20 cellular contexts compared by ENCODE assay signal in the genomic region with DNA sequence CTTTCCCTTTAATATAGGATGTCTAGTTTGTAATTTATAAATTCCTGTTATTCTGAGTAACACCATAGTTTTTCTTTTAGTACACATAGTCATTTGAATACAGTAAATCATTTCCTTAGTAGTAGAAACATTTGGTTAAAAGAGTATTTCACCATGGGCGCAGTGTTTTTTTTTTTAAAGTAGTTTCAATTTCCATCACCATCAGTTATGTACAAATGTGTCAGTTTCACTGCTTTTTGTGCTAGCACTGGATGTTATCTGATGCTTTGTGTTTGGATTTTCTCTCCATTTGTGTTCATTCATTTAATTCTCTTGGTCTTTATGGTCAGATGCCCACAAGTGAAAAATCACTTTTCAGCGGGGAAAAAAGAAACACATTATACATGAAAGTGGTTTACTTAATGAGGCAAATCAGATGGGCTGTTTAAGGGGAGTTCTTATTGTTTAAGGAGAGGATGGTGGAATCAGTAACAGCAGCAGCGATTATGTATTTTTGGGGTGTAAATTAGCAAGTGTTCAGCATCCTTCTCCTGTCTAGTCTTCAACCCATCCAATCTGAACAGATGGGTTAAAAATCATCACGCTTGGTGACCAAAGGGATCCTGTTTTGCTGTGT. TPM values are rescaled to one million over a fixed set of nuclear protein-coding genes. Genes with fewer than 3 reads are reported as not detected.
A peak's percentile ranks its signal among the peaks of the same experiment; 100 is the strongest.
DNase-seq lines count a peak whose midpoint lies in the region; ATAC-seq and TF ChIP-seq lines count a peak whose summit lies in the region.
"Had no signal": no experiment of that assay in that cellular context is flagged by ENCODE, and none has a peak within 500 bp of the region (broad histone marks: within the 10 kb centered on the region; RNA-seq: fewer than 3 reads in every experiment).

No MANE protein-coding gene starts in this region.

- peaks cover 14% of the 10 kb centered on the region for H3K4me1 Mint-ChIP-seq in activated T-helper 2 cell treated with anti-CD3 and anti-CD28 coated beads, Interferon-gamma antibody, Interleukin-2, Interleukin-4, amounts not matched to agents 10 μg/mL and 5 μg/mL and 100 μg/mL, durations not matched to agents 14 hours and 24 hours and 36 hours (ENCODE audit: low read depth)

- TF ChIP-seq CTCF in GM10248 (IDR thresholded peaks at IDR 0.05; ENCODE audit: control extremely low read depth, extremely low read depth, low read depth, missing control alignments) (no peak), GM13977 (IDR thresholded peaks at IDR 0.05; ENCODE audit: extremely low read depth, insufficient read depth, missing control alignments) (no peak)

- intact Hi-C loops in activated T-helper 2 cell treated with anti-CD3 and anti-CD28 coated beads, Interferon-gamma antibody, Interleukin-2, Interleukin-4, amounts not matched to agents 10 μg/mL and 5 μg/mL and 100 μg/mL, durations not matched to agents 14 hours and 24 hours and 36 hours (cut with micrococcal nuclease): loop anchor here (2.0 kb wide), 1 partner anchor 56 kb away; no protein-coding TSS in a partner anchor

- peak; percentile 45 for ATAC-seq in HG02610 (IDR thresholded peaks at IDR 0.05; ENCODE audit: unreplicated experiment)
- ATAC-seq: HepG2, Panc1 had no signal

- POLR2A ChIA-PET in GM10248 (lab: Yijun Ruan, JAX): no interaction called here

- peaks cover 7% of the 10 kb centered on the region for H3K9me3 Mint-ChIP-seq in activated T-helper 2 cell treated with anti-CD3 and anti-CD28 coated beads, Interferon-gamma antibody, Interleukin-2, Interleukin-4, amounts not matched to agents 10 μg/mL and 5 μg/mL and 100 μg/mL, durations not matched to agents 14 hours and 24 hours and 36 hours

- H3K36me3 Mint-ChIP-seq in activated T-helper 2 cell treated with anti-CD3 and anti-CD28 coated beads, Interferon-gamma antibody, Interleukin-2, Interleukin-4, amounts not matched to agents 10 μg/mL and 5 μg/mL and 100 μg/mL, durations not matched to agents 14 hours and 24 hours and 36 hours (ENCODE audit: low read depth): peaks cover 3% of the 10 kb centered on the region

- H3K4me3 Mint-ChIP-seq in activated T-helper 2 cell treated with anti-CD3 and anti-CD28 coated beads, Interferon-gamma antibody, Interleukin-2, Interleukin-4, amounts not matched to agents 10 μg/mL and 5 μg/mL and 100 μg/mL, durations not matched to agents 14 hours and 24 hours and 36 hours (ENCODE audit: low read depth): no peak overlapping the region
- H3K4me3 Mint-ChIP-seq: activated naive CD8-positive, alpha-beta T cell had no signal

- H3K27ac Mint-ChIP-seq in activated T-helper 2 cell treated with anti-CD3 and anti-CD28 coated beads, Interferon-gamma antibody, Interleukin-2, Interleukin-4, amounts not matched to agents 10 μg/mL and 5 μg/mL and 100 μg/mL, durations not matched to agents 14 hours and 24 hours and 36 hours: peak overlapping the region; percentile 68
- H3K27ac Mint-ChIP-seq: activated naive CD8-positive, alpha-beta T cell had no signal

- peak; percentile 45 for DNase-seq in GM10248 (ENCODE audit: extremely low spot score)
- DNase-seq in GM13977 (ENCODE audit: low spot score): peak; percentile 60
- DNase-seq in activated T-helper 2 cell treated with anti-CD3 and anti-CD28 coated beads, Interferon-gamma antibody, Interleukin-2, Interleukin-4, amounts not matched to agents 10 μg/mL and 5 μg/mL and 100 μg/mL, durations not matched to agents 14 hours and 24 hours and 36 hours (ENCODE audit: low spot score): no peak
- no peak for DNase-seq in NCI-H1105 (lab: John Stamatoyannopoulos, UW)
- no peak for DNase-seq in kidney glomerular epithelial cell (lab: John Stamatoyannopoulos, UW)
- no peak for DNase-seq in AG08396 (ENCODE audit: low spot score)
- DNase-seq: AML-193; brain microvascular endothelial cell; COR-L47; GOT3; hippocampal formation; mesenchymal stem cell; NCI-H146; SK-N-SH; small intestine; stimulated activated CD4-positive, alpha-beta T cell treated with anti-CD3 and anti-CD28 coated beads, Interleukin-4, amount 100 ng/mL, for 1 hour had no signal

- H3K27me3 Mint-ChIP-seq in activated T-helper 2 cell treated with anti-CD3 and anti-CD28 coated beads, Interferon-gamma antibody, Interleukin-2, Interleukin-4, amounts not matched to agents 10 μg/mL and 5 μg/mL and 100 μg/mL, durations not matched to agents 14 hours and 24 hours and 36 hours (ENCODE audit: low read depth): peaks cover 11% of the 10 kb centered on the region
- H3K27me3 Mint-ChIP-seq: activated naive CD8-positive, alpha-beta T cell had no signal

- in situ Hi-C loops in GM13977 (cut with MboI; ENCODE audit: low pct_unique_long_range_greater_than_20kb, low sequenced_read_pairs, unreplicated experiment): no loop called here

- CTCF ChIA-PET in GM10248 (lab: Yijun Ruan, JAX): no interaction called here

RNA-seq across cellular contexts. Expression of a gene that starts 15.9 kb away (rescaled TPM):
- 197 TPM in 2 replicates for total RNA-seq in activated T-helper 2 cell treated with anti-CD3 and anti-CD28 coated beads, Interferon-gamma antibody, Interleukin-2, Interleukin-4, amounts not matched to agents 10 μg/mL and 5 μg/mL and 100 μg/mL, durations not matched to agents 14 hours and 24 hours and 36 hours

RNA-seq across cellular contexts. Expression of a gene that starts 42.2 kb away (rescaled TPM):
- 0.09 and 0.11 TPM in 2 replicates for total RNA-seq in activated T-helper 2 cell treated with anti-CD3 and anti-CD28 coated beads, Interferon-gamma antibody, Interleukin-2, Interleukin-4, amounts not matched to agents 10 μg/mL and 5 μg/mL and 100 μg/mL, durations not matched to agents 14 hours and 24 hours and 36 hours

Comparison
In these comparisons a context has a peak if more than half of its experiments do, and no peak if none do; other contexts are left out.
1. DNase-seq: peak in GM10248 (single experiment) and GM13977 (single experiment); none in activated T-helper 2 cell treated with anti-CD3 and anti-CD28 coated beads, Interferon-gamma antibody, Interleukin-2, Interleukin-4, amounts not matched to agents 10 μg/mL and 5 μg/mL and 100 μg/mL, durations not matched to agents 14 hours and 24 hours and 36 hours (single experiment), NCI-H1105 (single experiment), kidney glomerular epithelial cell (single experiment) and AG08396 (single experiment).